ENCODE assay signal across 20 cellular contexts in the genomic region with DNA sequence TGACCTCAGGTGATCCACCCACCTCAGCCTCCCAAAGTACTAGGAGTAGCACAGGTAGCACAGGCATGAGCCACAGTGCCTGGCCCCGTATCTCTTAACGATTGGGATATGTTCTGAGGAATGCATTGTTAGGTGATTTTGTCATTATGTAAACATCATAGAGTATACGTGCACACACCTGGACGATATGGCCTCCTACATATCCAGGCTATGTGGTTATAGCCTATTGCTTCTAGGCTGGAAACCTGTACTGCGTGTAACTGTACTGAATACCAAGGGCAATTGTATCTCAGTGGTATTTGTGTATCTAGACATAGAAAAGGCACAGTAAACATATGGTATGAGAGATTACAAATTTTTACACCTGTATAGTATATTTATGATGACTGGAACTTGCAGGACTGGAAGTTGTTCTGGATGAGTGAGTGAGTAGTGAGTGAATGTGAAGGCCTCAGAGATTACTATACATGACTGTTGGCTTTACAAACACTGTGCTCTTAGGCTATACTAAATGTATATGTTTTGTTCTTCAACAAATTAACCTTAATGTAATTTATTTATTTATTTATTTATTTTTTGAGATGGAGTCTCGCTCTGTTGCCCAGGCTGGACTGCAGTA.
DNase-seq lines count a peak whose midpoint lies in the region; ATAC-seq and TF ChIP-seq lines count a peak whose summit lies in the region.
"Had no signal": no experiment of that assay in that cellular context is flagged by ENCODE, and none has a peak within 500 bp of the region (broad histone marks: within the 10 kb centered on the region; RNA-seq: fewer than 3 reads in every experiment).

No MANE protein-coding gene starts in this region.

- peaks cover 83% of the 10 kb centered on the region for H3K36me3 Mint-ChIP-seq in CD4-positive, alpha-beta T cell (ENCODE audit: low read depth)

- no peaks in the 10 kb centered on the region for H3K27me3 Mint-ChIP-seq in CD4-positive, alpha-beta T cell
- H3K27me3 Mint-ChIP-seq: naive B cell had no signal

- H4K20me1 ChIP-seq in DND-41 (ENCODE audit: insufficient read depth, low read length): peaks cover 64% of the 10 kb centered on the region

- POLR2A ChIA-PET in CD4-positive, alpha-beta T cell (lab: Charles Lee): interaction anchor here (0.6 to 1.1 kb wide), 2 partner anchors 10 to 28 kb away, joined by 3 to 4 read pairs; no protein-coding TSS in a partner anchor

- CTCF ChIA-PET in CD4-positive, alpha-beta T cell (lab: Charles Lee): interaction anchor here (0.7 kb wide), 1 partner anchor 53 kb away, joined by 3 read pairs; no protein-coding TSS in a partner anchor

- H2AFZ ChIP-seq in DND-41 (ENCODE audit: low read depth, low read length): no peak overlapping the region
- H2AFZ ChIP-seq: GM23248 had no signal

- H3K36me3 ChIP-seq in DND-41 (ENCODE audit: insufficient read depth, low read length) (peaks cover 35% of the 10 kb centered on the region), psoas muscle (ENCODE audit: insufficient read depth in 1 of 2, low read depth in 1 of 2) (peaks cover 0 to 6% of the 10 kb centered on the region in 2 donors)

- H3K4me3 ChIP-seq in DND-41 (ENCODE audit: low read depth in 1 of 2, low read length in 2 of 2): no peak overlapping the region
- no peak overlapping the region for H3K4me3 ChIP-seq in psoas muscle
- H3K4me3 ChIP-seq: GM23248, heart left ventricle, skin epidermis had no signal

- no peaks in the 10 kb centered on the region for H3K4me1 ChIP-seq in DND-41 (ENCODE audit: insufficient read depth, low read length)
- H3K4me1 ChIP-seq in psoas muscle: peaks cover 86% of the 10 kb centered on the region

- peaks cover 100% of the 10 kb centered on the region for H3K79me2 ChIP-seq in DND-41 (ENCODE audit: insufficient read depth, low read length)

- 76 to 92% (median 84%) methylated on average over 6 of the region's 6 CpGs for WGBS in psoas muscle, 3 donors

- no peak overlapping the region for H3K4me2 ChIP-seq in DND-41 (ENCODE audit: insufficient read depth, low read length)

- no peaks in the 10 kb centered on the region for H3K9me3 Mint-ChIP-seq in CD4-positive, alpha-beta T cell
- H3K9me3 Mint-ChIP-seq: immature natural killer cell, naive B cell had no signal

- H3K9ac ChIP-seq in DND-41 (ENCODE audit: low read depth, low read length): no peak overlapping the region
- H3K9ac ChIP-seq: GM23248 had no signal

- H3K9me3 ChIP-seq in CD4-positive, alpha-beta T cell (ENCODE audit: control insufficient read depth, low read length): no peaks in the 10 kb centered on the region
- no peaks in the 10 kb centered on the region for H3K9me3 ChIP-seq in DND-41 (ENCODE audit: insufficient read depth, low read length, severe bottlenecking)
- no peaks in the 10 kb centered on the region for H3K9me3 ChIP-seq in psoas muscle
- H3K9me3 ChIP-seq: heart left ventricle had no signal

- H3K4me3 Mint-ChIP-seq in CD4-positive, alpha-beta T cell: no peak overlapping the region
- H3K4me3 Mint-ChIP-seq: immature natural killer cell, naive B cell had no signal

- no peak overlapping the region for H3K27ac ChIP-seq in CD4-positive, alpha-beta T cell (ENCODE audit: low read depth, low read length)
- H3K27ac ChIP-seq in DND-41 (ENCODE audit: low read length) (no peak overlapping the region), psoas muscle (peak overlapping the region; percentile 82)
- H3K27ac ChIP-seq: GM23248 had no signal

- H3K4me1 Mint-ChIP-seq in CD4-positive, alpha-beta T cell (ENCODE audit: low read depth): peaks cover 86% of the 10 kb centered on the region

- ATAC-seq in CD4-positive, alpha-beta T cell (ENCODE audit: poor library complexity): no peak
- peak; percentile 11; the same call in 1 of the 3 replicates for ATAC-seq in DND-41 (ENCODE audit: insufficient read depth, low read depth)
- ATAC-seq in esophagus mucosa: peak; percentile 80
- no peak for ATAC-seq in psoas muscle
- ATAC-seq in HG02623 (IDR thresholded peaks at IDR 0.05; ENCODE audit: unreplicated experiment): no peak
- no peak for ATAC-seq in GM18502 (IDR thresholded peaks at IDR 0.05; ENCODE audit: poor library complexity, unreplicated experiment)
- ATAC-seq: heart left ventricle, Right ventricle myocardium inferior had no signal

- TF ChIP-seq CTCF in CD4-positive, alpha-beta T cell (IDR thresholded peaks at IDR 0.05): no peak
- TF ChIP-seq CTCF in DND-41 (IDR thresholded peaks at IDR 0.05; ENCODE audit: borderline replicate concordance, extremely low read depth, low read length, poor library complexity, severe bottlenecking): no peak
- no peak for TF ChIP-seq CTCF in psoas muscle (IDR thresholded peaks at IDR 0.05)

- H3K27me3 ChIP-seq in CD4-positive, alpha-beta T cell (ENCODE audit: control insufficient read depth, insufficient read depth, low read length): no peaks in the 10 kb centered on the region
- no peaks in the 10 kb centered on the region for H3K27me3 ChIP-seq in DND-41 (ENCODE audit: insufficient read depth, low read length, poor library complexity)
- H3K27me3 ChIP-seq in psoas muscle (ENCODE audit: insufficient read depth in 3 of 3, low read length in 2 of 3): no peaks in the 10 kb centered on the region
- H3K27me3 ChIP-seq: heart left ventricle had no signal

- DNase-seq in CD4-positive, alpha-beta T cell: no peak
- DNase-seq in DND-41: no peak
- DNase-seq in psoas muscle: no peak
- DNase-seq in DMS153 (lab: John Stamatoyannopoulos, UW): no peak
- DNase-seq: activated CD4-positive, CD25-positive, alpha-beta regulatory T cell treated with anti-CD3 and anti-CD28 coated beads, Interleukin-2, amount 50 U/mL, for 72 hours; activated effector memory CD4-positive, alpha-beta T cell treated with Interleukin-2 at 50 U/mL for 16 hours; aorta; effector memory CD4-positive, alpha-beta T cell; GM23248; heart left ventricle; immature natural killer cell; naive B cell; NCI-H1105 treated with DMSO at 0.1 percent for 48 hours; NCI-H2081 treated with DMSO at 0.1 percent for 48 hours; stimulated activated CD4-positive, alpha-beta T cell treated with anti-CD3 and anti-CD28 coated beads, Interleukin-4, amount 100 ng/mL, for 4 hours had no signal

- intact Hi-C loops in CD4-positive, alpha-beta T cell (cut with DNase I, micrococcal nuclease): loop anchor here (5.0 to 10.0 kb wide), 2 partner anchors 57 to 115 kb away; no protein-coding TSS in a partner anchor
- intact Hi-C loops in psoas muscle (cut with DNase I): no loop called here

- H3K27ac Mint-ChIP-seq in CD4-positive, alpha-beta T cell: peak overlapping the region; percentile 71

Comparison
In these comparisons a context has a peak if more than half of its experiments do, and no peak if none do; other contexts are left out.
1. ATAC-seq: peak in DND-41 (single experiment) and esophagus mucosa (single experiment); none in CD4-positive, alpha-beta T cell (single experiment), psoas muscle (0 of 4), HG02623 (single experiment) and GM18502 (single experiment).
2. intact Hi-C loops: an anchor here in CD4-positive, alpha-beta T cell (5.0 to 10.0 kb wide); none called in psoas muscle.